Comparison of ENCODE assay signal across 10 cellular contexts in genomic region chr15:69757186-69757585, GRCh38.
A peak's percentile ranks its signal among the peaks of the same experiment; 100 is the strongest.
DNase-seq lines count a peak whose midpoint lies in the region; ATAC-seq lines count a peak whose summit lies in the region.
"Had no signal": no experiment of that assay in that cellular context is flagged by ENCODE, and none has a peak within 500 bp of the region (broad histone marks: within the 10 kb centered on the region; RNA-seq: fewer than 3 reads in every experiment).

No MANE protein-coding gene starts in this region.

- in situ Hi-C loops in ACHN (cut with HindIII; ENCODE audit: low pct_ligation_motif_present, low pct_unique_long_range_greater_than_20kb, low sequenced_read_pairs): no loop called here

- CTCF ChIA-PET in activated CD4-positive, alpha-beta T cell treated with anti-CD3 and anti-CD28 coated beads, Interleukin-2, amount 10 ng/mL, durations not matched to agents 7 days and 5 days (lab: Charles Lee): interaction anchor here (0.6 to 2.5 kb wide), 7 partner anchors 8 to 731 kb away, joined by 3 to 12 read pairs (median 4); no protein-coding TSS in a partner anchor

- peak; percentile 68 for ATAC-seq in activated naive CD8-positive, alpha-beta T cell treated with anti-CD3 and anti-CD28 coated beads, Interleukin-2, amount 50 U/mL, for 24 hours
- no peak for ATAC-seq in GM18517 (IDR thresholded peaks at IDR 0.05; ENCODE audit: unreplicated experiment)
- ATAC-seq in HG02970 (IDR thresholded peaks at IDR 0.05; ENCODE audit: low FRiP score, unreplicated experiment): no peak
- no peak for ATAC-seq in GM21717 (IDR thresholded peaks at IDR 0.05; ENCODE audit: unreplicated experiment)

- H3K4me3 Mint-ChIP-seq in activated CD4-positive, alpha-beta T cell treated with anti-CD3 and anti-CD28 coated beads, Interleukin-2, amount 10 ng/mL, durations not matched to agents 7 days and 5 days: no peak overlapping the region
- peak overlapping the region; percentile 59 for H3K4me3 Mint-ChIP-seq in activated naive CD8-positive, alpha-beta T cell treated with anti-CD3 and anti-CD28 coated beads, Interleukin-2, amount 50 U/mL, for 24 hours
- H3K4me3 Mint-ChIP-seq: CD14-positive monocyte, endodermal cell had no signal

- DNase-seq in HT1080 (ENCODE audit: low read depth): peak; percentile 49
- no peak for DNase-seq in activated CD4-positive, alpha-beta T cell treated with anti-CD3 and anti-CD28 coated beads, Interleukin-2, amount 10 ng/mL, durations not matched to agents 7 days and 5 days
- DNase-seq in activated naive CD8-positive, alpha-beta T cell treated with anti-CD3 and anti-CD28 coated beads, Interleukin-2, amount 50 U/mL, for 24 hours: peak; percentile 79
- DNase-seq in stimulated activated CD4-positive, alpha-beta T cell treated with anti-CD3 and anti-CD28 coated beads, Interleukin-2, amount 100 ng/mL, for 4 hours (ENCODE audit: low read depth): peak; percentile 63
- no peak for DNase-seq in ACHN
- DNase-seq: endodermal cell had no signal

- peaks cover 35% of the 10 kb centered on the region for H3K9me3 Mint-ChIP-seq in activated CD4-positive, alpha-beta T cell treated with anti-CD3 and anti-CD28 coated beads, Interleukin-2, amount 10 ng/mL, durations not matched to agents 7 days and 5 days
- peaks cover 27% of the 10 kb centered on the region for H3K9me3 Mint-ChIP-seq in activated naive CD8-positive, alpha-beta T cell treated with anti-CD3 and anti-CD28 coated beads, Interleukin-2, amount 50 U/mL, for 24 hours

- H3K36me3 Mint-ChIP-seq in activated CD4-positive, alpha-beta T cell treated with anti-CD3 and anti-CD28 coated beads, Interleukin-2, amount 10 ng/mL, durations not matched to agents 7 days and 5 days (ENCODE audit: low read depth): peaks cover 40% of the 10 kb centered on the region
- H3K36me3 Mint-ChIP-seq in activated naive CD8-positive, alpha-beta T cell treated with anti-CD3 and anti-CD28 coated beads, Interleukin-2, amount 50 U/mL, for 24 hours (ENCODE audit: low read depth): peaks cover 30% of the 10 kb centered on the region

- H3K4me1 Mint-ChIP-seq in activated CD4-positive, alpha-beta T cell treated with anti-CD3 and anti-CD28 coated beads, Interleukin-2, amount 10 ng/mL, durations not matched to agents 7 days and 5 days: peaks cover 97% of the 10 kb centered on the region
- peaks cover 95% of the 10 kb centered on the region for H3K4me1 Mint-ChIP-seq in activated naive CD8-positive, alpha-beta T cell treated with anti-CD3 and anti-CD28 coated beads, Interleukin-2, amount 50 U/mL, for 24 hours

- H3K27ac Mint-ChIP-seq in activated CD4-positive, alpha-beta T cell treated with anti-CD3 and anti-CD28 coated beads, Interleukin-2, amount 10 ng/mL, durations not matched to agents 7 days and 5 days: peak overlapping the region; percentile 43
- H3K27ac Mint-ChIP-seq in activated naive CD8-positive, alpha-beta T cell treated with anti-CD3 and anti-CD28 coated beads, Interleukin-2, amount 50 U/mL, for 24 hours: peak overlapping the region; percentile 89
- H3K27ac Mint-ChIP-seq: endodermal cell had no signal

- POLR2A ChIA-PET in activated CD4-positive, alpha-beta T cell treated with anti-CD3 and anti-CD28 coated beads, Interleukin-2, amount 10 ng/mL, durations not matched to agents 7 days and 5 days (lab: Charles Lee): no interaction called here

- peaks cover 6% of the 10 kb centered on the region for H3K27me3 Mint-ChIP-seq in activated CD4-positive, alpha-beta T cell treated with anti-CD3 and anti-CD28 coated beads, Interleukin-2, amount 10 ng/mL, durations not matched to agents 7 days and 5 days
- peaks cover 9% of the 10 kb centered on the region for H3K27me3 Mint-ChIP-seq in activated naive CD8-positive, alpha-beta T cell treated with anti-CD3 and anti-CD28 coated beads, Interleukin-2, amount 50 U/mL, for 24 hours

Comparison
In these comparisons a context has a peak if more than half of its experiments do, and no peak if none do; other contexts are left out.
1. DNase-seq: peak in HT1080 (single experiment), activated naive CD8-positive, alpha-beta T cell treated with anti-CD3 and anti-CD28 coated beads, Interleukin-2, amount 50 U/mL, for 24 hours (single experiment) and stimulated activated CD4-positive, alpha-beta T cell treated with anti-CD3 and anti-CD28 coated beads, Interleukin-2, amount 100 ng/mL, for 4 hours (single experiment); none in activated CD4-positive, alpha-beta T cell treated with anti-CD3 and anti-CD28 coated beads, Interleukin-2, amount 10 ng/mL, durations not matched to agents 7 days and 5 days (single experiment) and ACHN (single experiment).